ENCODE assay signal across 1 cellular context in genomic region chr5:173616577-173617118, GRCh38.
TF ChIP-seq lines count a peak whose summit lies in the region.

Gene BOD1 (minus strand): TSS chr5:173616650. CDS start chr5:173616436, 214 bp downstream.

TF ChIP-seq in HepG2, 621 proteins besides CTCF, POLR2A, EP300 and RAD21 (continued from another document and continues in another):
- TF ChIP-seq NFAT5 (CRISPR knock-in tag; IDR thresholded peaks at IDR 0.05) (no peak), ZNF160 (CRISPR knock-in tag; IDR thresholded peaks at IDR 0.05) (no peak), HMG20A (CRISPR knock-in tag; IDR thresholded peaks at IDR 0.05; ENCODE audit: borderline replicate concordance) (no peak), TAF15 (IDR thresholded peaks at IDR 0.05; ENCODE audit: low read depth, low read length, poor library complexity, severe bottlenecking) (no peak), CBX2 (IDR thresholded peaks at IDR 0.05; ENCODE audit: low read depth, low read length) (no peak), CBX2 (CRISPR knock-in tag; IDR thresholded peaks at IDR 0.05; ENCODE audit: low read depth) (no peak), ZNF101 (CRISPR knock-in tag; IDR thresholded peaks at IDR 0.05; ENCODE audit: borderline replicate concordance, low read depth) (no peak), TP53 (CRISPR knock-in tag; conservative IDR thresholded peaks at IDR 0.05) (no peak), ZNF576 (CRISPR knock-in tag; IDR thresholded peaks at IDR 0.05) (no peak), ZNF720 (CRISPR knock-in tag; IDR thresholded peaks at IDR 0.05) (no peak), KAT2B (IDR thresholded peaks at IDR 0.05; ENCODE audit: borderline replicate concordance, low read depth, low read length) (no peak), ARNT (IDR thresholded peaks at IDR 0.05) (no peak), ZNF138 (CRISPR knock-in tag; IDR thresholded peaks at IDR 0.05; ENCODE audit: low read depth) (no peak), GABPB1 (CRISPR knock-in tag; IDR thresholded peaks at IDR 0.05) (peak; percentile 85), ZBTB7B (CRISPR knock-in tag; IDR thresholded peaks at IDR 0.05) (peak; percentile 39; the same call in 1 of the 2 replicates), ZBTB38 (CRISPR knock-in tag; IDR thresholded peaks at IDR 0.05) (no peak), SALL2 (CRISPR knock-in tag; IDR thresholded peaks at IDR 0.05) (peak; percentile 63; the same call in 1 of the 2 replicates), ZNF333 (CRISPR knock-in tag; IDR thresholded peaks at IDR 0.05; ENCODE audit: borderline replicate concordance) (no peak), MAZ (IDR thresholded peaks at IDR 0.05; ENCODE audit: borderline replicate concordance, low read depth, low read length) (no peak), MAZ (CRISPR knock-in tag; IDR thresholded peaks at IDR 0.05; ENCODE audit: low read depth) (no peak), ZNF883 (CRISPR knock-in tag; IDR thresholded peaks at IDR 0.05; ENCODE audit: not compliant biosample characterization) (no peak), ZNF337 (CRISPR knock-in tag; IDR thresholded peaks at IDR 0.05; ENCODE audit: borderline replicate concordance, low read depth) (no peak), ZNF3 (CRISPR knock-in tag; IDR thresholded peaks at IDR 0.05) (no peak), HOXA5 (CRISPR knock-in tag; IDR thresholded peaks at IDR 0.05) (no peak; the same call in 1 of the 2 replicates), PCBP1 (IDR thresholded peaks at IDR 0.05; ENCODE audit: borderline replicate concordance, low read depth, low read length) (peak; percentile 85; the same call in 1 of the 2 replicates), HCFC1 (IDR thresholded peaks at IDR 0.05; ENCODE audit: low read depth, low read length) (peak; percentile 100), ZBED4 (CRISPR knock-in tag; IDR thresholded peaks at IDR 0.05; ENCODE audit: borderline replicate concordance) (no peak), ZNF136 (CRISPR knock-in tag; IDR thresholded peaks at IDR 0.05; ENCODE audit: low read depth) (no peak), ZSCAN29 (CRISPR knock-in tag; conservative IDR thresholded peaks at IDR 0.05) (no peak), TFAP4 (IDR thresholded peaks at IDR 0.05; ENCODE audit: borderline replicate concordance, low read depth) (no peak; the same call in 1 of the 2 replicates), ZFP41 (CRISPR knock-in tag; IDR thresholded peaks at IDR 0.05; ENCODE audit: borderline replicate concordance) (no peak), ZNF788 (CRISPR knock-in tag; IDR thresholded peaks at IDR 0.05; ENCODE audit: borderline replicate concordance) (peak; percentile 55; the same call in 1 of the 2 replicates), YY1 (IDR thresholded peaks at IDR 0.05; ENCODE audit: insufficient read depth, insufficient replicate concordance, low read depth, low read length) (no peak), ETV5 (CRISPR knock-in tag; IDR thresholded peaks at IDR 0.05; ENCODE audit: borderline replicate concordance) (no peak), SMAD9 (CRISPR knock-in tag; IDR thresholded peaks at IDR 0.05) (no peak), ZNF260 (CRISPR knock-in tag; IDR thresholded peaks at IDR 0.05; ENCODE audit: borderline replicate concordance, low read depth) (no peak), XBP1 (CRISPR knock-in tag; IDR thresholded peaks at IDR 0.05) (no peak), ZNF776 (CRISPR knock-in tag; IDR thresholded peaks at IDR 0.05) (no peak), AHR (CRISPR knock-in tag; IDR thresholded peaks at IDR 0.05) (peak; percentile 75; the same call in 1 of the 2 replicates), ZSCAN31 (CRISPR knock-in tag; IDR thresholded peaks at IDR 0.05; ENCODE audit: low read depth) (no peak), ATF3 (CRISPR knock-in tag; IDR thresholded peaks at IDR 0.05) (no peak), ZNF281 (CRISPR knock-in tag; IDR thresholded peaks at IDR 0.05; ENCODE audit: borderline replicate concordance) (no peak), MNT (IDR thresholded peaks at IDR 0.05) (peak; percentile 58), PATZ1 (CRISPR knock-in tag; IDR thresholded peaks at IDR 0.05) (peak; percentile 90), AGO2 (optimal IDR thresholded peaks at IDR 0.05; ENCODE audit: low read depth, low read length) (no peak), NFRKB (IDR thresholded peaks at IDR 0.05) (no peak), NFKB2 (CRISPR knock-in tag; IDR thresholded peaks at IDR 0.05; ENCODE audit: borderline replicate concordance) (no peak), RARA (CRISPR knock-in tag; IDR thresholded peaks at IDR 0.05) (no peak; the same call in 1 of the 2 replicates), YEATS4 (CRISPR knock-in tag; IDR thresholded peaks at IDR 0.05; ENCODE audit: borderline replicate concordance) (peak; percentile 70), ZNF75D (CRISPR knock-in tag; IDR thresholded peaks at IDR 0.05; ENCODE audit: borderline replicate concordance) (no peak), ZNF329 (CRISPR knock-in tag; IDR thresholded peaks at IDR 0.05; ENCODE audit: low read depth) (no peak)
